In the genomic region with DNA sequence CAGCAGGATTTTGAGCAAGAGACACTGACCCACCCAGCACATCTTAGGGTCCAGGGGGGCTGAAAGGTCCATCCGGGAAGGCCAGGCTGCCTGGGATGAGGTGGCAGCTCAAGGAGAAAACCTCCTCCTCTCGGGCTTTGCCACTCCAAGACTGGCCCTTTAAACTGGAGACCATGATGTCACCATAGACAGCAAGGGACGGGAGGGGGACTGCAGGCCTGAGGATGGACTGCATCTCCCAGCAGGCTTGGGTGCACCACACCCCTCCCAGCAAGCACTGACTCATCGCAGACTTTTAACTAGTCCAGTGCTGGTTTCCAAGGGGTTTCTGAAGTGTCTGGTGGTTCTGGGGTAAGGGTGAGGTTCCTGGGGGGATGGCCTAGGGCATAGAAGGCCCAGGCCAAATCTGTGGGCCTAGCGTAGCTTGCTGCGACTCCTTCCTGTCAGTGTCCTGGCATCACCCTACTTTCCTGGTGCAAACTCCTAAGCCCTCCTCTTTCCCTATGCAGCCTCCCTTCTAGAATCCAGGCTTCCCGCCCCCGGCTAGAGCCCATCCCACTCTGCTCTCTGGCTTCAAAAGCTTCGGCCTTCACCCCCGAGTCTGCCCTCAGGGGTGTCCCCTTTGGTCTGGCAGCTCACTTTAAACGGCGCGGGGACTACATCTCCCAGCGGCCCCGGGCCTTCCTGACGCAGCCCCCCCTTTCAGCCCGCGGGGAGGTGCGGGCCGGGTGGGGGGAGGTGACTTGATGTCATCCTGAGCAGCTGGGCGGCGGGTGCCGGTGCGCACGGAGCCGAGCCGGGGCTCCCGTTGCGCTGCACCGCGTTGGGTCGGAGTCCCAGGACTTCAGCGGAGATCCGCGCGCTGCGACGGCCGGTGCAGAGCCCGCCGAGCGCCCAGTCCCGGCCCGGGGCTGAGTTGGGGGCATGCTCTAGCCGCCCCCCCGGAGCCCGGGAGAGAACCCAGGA, we compare ENCODE assay signal across 8 cellular contexts. TPM values are rescaled to one million over a fixed set of nuclear protein-coding genes. Genes with fewer than 3 reads are reported as not detected.
A peak's percentile ranks its signal among the peaks of the same experiment; 100 is the strongest.
DNase-seq lines count a peak whose midpoint lies in the region; ATAC-seq, FAIRE-seq and TF ChIP-seq lines count a peak whose summit lies in the region.

PPP2R5B (plus strand) TSS at position 746 of the 966 bp plus-strand sequence. CDS start 1,046 bp downstream, outside the sequence.

- WGBS in adrenal gland, 4 donors, result 1 to 3% (median 1%) methylated on average over 9 to 47 of the region's 47 CpGs
- WGBS in heart left ventricle, 4 donors, result 0 to 4% (median 1%) methylated on average over 14 to 47 of the region's 47 CpGs
- no CpG with 5 or more reads among the region's 47 CpGs for WGBS in trophoblast cell (ENCODE audit: extremely low coverage, insufficient coverage, insufficient read length)
- WGBS in transverse colon (ENCODE audit: low coverage in 1 of 2), 2 donors, result 1% methylated on average over 29 of the region's 47 CpGs; no CpG with 5 or more reads in 1 of the 2 donors

- peak within 1 kb of the TSS; percentile 44 for H3K18ac ChIP-seq in trophoblast cell (ENCODE audit: low read length)

- H3K9me3 ChIP-seq in adrenal gland (replicated peaks in 1 of 3) (no peaks in the 10 kb centered on the region), heart left ventricle (no peaks in the 10 kb centered on the region), trophoblast cell (ENCODE audit: insufficient read depth, low read depth, low read length) (peaks cover 2% of the 10 kb centered on the region), transverse colon (no peaks in the 10 kb centered on the region)

- intact Hi-C loops in adrenal gland (cut with DNase I), result loop anchor here in 1 of 2 donors (10.0 kb wide), 1 partner anchor 101 kb away; the partner anchor contains the start of gene SNX15
- intact Hi-C loops in heart left ventricle (cut with DNase I), result loop anchor here in 8 of 10 donors (1.0 to 10.0 kb wide), 7 partner anchors 71 to 201 kb away; partner anchors contain the start of genes ARL2 (in 5 of the 8), BATF2 (in 2 of the 8), FAU (in 1 of the 8) and MRPL49 (in 1 of the 8)
- intact Hi-C loops in transverse colon (cut with DNase I; ENCODE audit: low total_unique reads), result no loop called here

- peak within 1 kb of the TSS; percentile 71 for H3K9ac ChIP-seq in trophoblast cell (ENCODE audit: low read length)

- peak within 1 kb of the TSS; percentile 7 to 93 (median 62) for H3K4me3 ChIP-seq in adrenal gland
- peak within 1 kb of the TSS; percentile 56 to 100 (median 96) for H3K4me3 ChIP-seq in heart left ventricle
- peak within 1 kb of the TSS; percentile 85 for H3K4me3 ChIP-seq in trophoblast cell (ENCODE audit: low read depth, low read length)
- H3K4me3 ChIP-seq in transverse colon, result peak within 1 kb of the TSS; percentile 56 to 81 (median 74)

- peak within 1 kb of the TSS; percentile 26 for H2AK5ac ChIP-seq in trophoblast cell (ENCODE audit: low read length)

- peaks cover 0 to 19% of the 10 kb centered on the region in 2 donors for H3K36me3 ChIP-seq in adrenal gland (replicated peaks in 1 of 2)
- H3K36me3 ChIP-seq in heart left ventricle, result peaks cover 0 to 30% (median 20%) of the 10 kb centered on the region in 9 donors
- peaks cover 0 to 4% of the 10 kb centered on the region in 2 experiments for H3K36me3 ChIP-seq in trophoblast cell (ENCODE audit: control insufficient read depth in 1 of 2, insufficient read depth in 2 of 2, low read length in 2 of 2)
- H3K36me3 ChIP-seq in transverse colon, result peaks cover 0 to 6% (median 0%) of the 10 kb centered on the region in 4 donors

- H3K79me1 ChIP-seq in trophoblast cell (ENCODE audit: low read length), result peaks cover 9% of the 10 kb centered on the region

- peak; percentile 99 for FAIRE-seq in GM12891 (lab: Jason Lieb, UNC)

- peak within 1 kb of the TSS; percentile 41 for H2BK120ac ChIP-seq in trophoblast cell (ENCODE audit: insufficient read depth, low read length, poor library complexity)

- peak within 1 kb of the TSS; percentile 34 for H2BK5ac ChIP-seq in trophoblast cell (ENCODE audit: low read depth, low read length, poor library complexity)

- peaks cover 3% of the 10 kb centered on the region for H3K79me2 ChIP-seq in trophoblast cell (ENCODE audit: control insufficient read depth, insufficient read depth, low read length, poor library complexity)

- TF ChIP-seq EP300 in transverse colon (IDR thresholded peaks at IDR 0.05; ENCODE audit: low read depth), result no peak

- H2AFZ ChIP-seq in trophoblast cell (ENCODE audit: insufficient read depth, low read length, poor library complexity), result peak within 1 kb of the TSS; percentile 70

- no peak within 1 kb of the TSS for H3K23ac ChIP-seq in trophoblast cell (ENCODE audit: low read length)

- peaks cover 12 to 19% of the 10 kb centered on the region in 2 donors for H3K4me1 ChIP-seq in adrenal gland (replicated peaks in 1 of 2)
- H3K4me1 ChIP-seq in heart left ventricle, result peaks cover 0 to 39% (median 25%) of the 10 kb centered on the region in 12 donors
- H3K4me1 ChIP-seq in trophoblast cell (ENCODE audit: control insufficient read depth in 1 of 2, insufficient read depth in 2 of 2, low read length in 2 of 2), result peaks cover 0 to 2% of the 10 kb centered on the region in 2 experiments
- H3K4me1 ChIP-seq in transverse colon, result peaks cover 8 to 29% (median 19%) of the 10 kb centered on the region in 4 donors

- peak within 1 kb of the TSS; percentile 19 for H3K4ac ChIP-seq in trophoblast cell (ENCODE audit: low read depth, low read length)

- peak within 1 kb of the TSS; percentile 32 to 92 (median 85) for H3K27ac ChIP-seq in adrenal gland
- H3K27ac ChIP-seq in heart left ventricle, result peak within 1 kb of the TSS; percentile 71 to 99 (median 96)
- H3K27ac ChIP-seq in trophoblast cell (ENCODE audit: low read depth, low read length), result peak within 1 kb of the TSS; percentile 59
- H3K27ac ChIP-seq in transverse colon, result peak within 1 kb of the TSS; percentile 92 to 98 (median 94)

- TF ChIP-seq CTCF in adrenal gland (IDR thresholded peaks at IDR 0.05) (peak in 4 of 6 experiments; percentile 1 to 24 (median 5)), heart left ventricle (IDR thresholded peaks at IDR 0.05) (no peak), transverse colon (IDR thresholded peaks at IDR 0.05) (peak in 1 of 5 experiments; percentile 36)

- H3K4me2 ChIP-seq in trophoblast cell (ENCODE audit: low read length), result peak within 1 kb of the TSS; percentile 95

- peak within 1 kb of the TSS; percentile 89 for H4K8ac ChIP-seq in trophoblast cell (ENCODE audit: low read depth, low read length)

- in situ Hi-C loops in transverse colon (cut with MboI; ENCODE audit: low pct_ligation_motif_present in 1 of 4, low pct_unique_long_range_greater_than_20kb in 1 of 4, low sequenced_read_pairs in 3 of 4), result no loop called here

- ATAC-seq in HG02884 (IDR thresholded peaks at IDR 0.05; ENCODE audit: unreplicated experiment), result peak; percentile 83
- peak; percentile 96 to 98 (median 98) for ATAC-seq in heart left ventricle

- peak within 1 kb of the TSS; percentile 52 for H3K14ac ChIP-seq in trophoblast cell (ENCODE audit: low read length)

- H3K27me3 ChIP-seq in adrenal gland (no peaks in the 10 kb centered on the region), heart left ventricle (no peaks in the 10 kb centered on the region), trophoblast cell (ENCODE audit: insufficient read depth, low read length) (no peaks in the 10 kb centered on the region), transverse colon (no peaks in the 10 kb centered on the region)

- DNase-seq in GM12891 (ENCODE audit: insufficient read length, low spot score) (peak; percentile 98), NCI-H146 treated with DMSO at 0.1 percent for 48 hours (lab: John Stamatoyannopoulos, UW; ENCODE audit: unreplicated experiment) (peak; percentile 72), T-helper 1 cell (peak; percentile 81 to 92 (median 87)), adrenal gland (peak; percentile 95 to 98 (median 97)), heart left ventricle (peak; percentile 96 to 97 (median 96)), trophoblast cell (peak; percentile 80 to 88), transverse colon (peak; percentile 96)

- H4K12ac ChIP-seq in trophoblast cell (ENCODE audit: low read depth, low read length), result peak within 1 kb of the TSS; percentile 35

- no peak for TF ChIP-seq POLR2A in GM12891 (IDR thresholded peaks at IDR 0.05; ENCODE audit: low read depth, low read length)
- peak; percentile 76 to 89 for TF ChIP-seq POLR2A in adrenal gland (IDR thresholded peaks at IDR 0.05)
- TF ChIP-seq POLR2A in heart left ventricle (IDR thresholded peaks at IDR 0.05), result peak in 1 of 2 donors; percentile 87
- peak; percentile 90 for TF ChIP-seq POLR2A in transverse colon (IDR thresholded peaks at IDR 0.05)

- H2BK12ac ChIP-seq in trophoblast cell (ENCODE audit: low read length), result peak within 1 kb of the TSS; percentile 14

- peak within 1 kb of the TSS; percentile 71 for H4K91ac ChIP-seq in trophoblast cell (ENCODE audit: low read depth, low read length)

TF ChIP-seq in GM12891, 5 proteins besides CTCF, POLR2A, EP300 and RAD21:
- TF ChIP-seq SPI1 (IDR thresholded peaks at IDR 0.05; ENCODE audit: low read depth, low read length), result no peak
- TF ChIP-seq POLR2AphosphoS5 (IDR thresholded peaks at IDR 0.05; ENCODE audit: low read depth, low read length), result no peak
- 0 out of 2 replicates have a peak, but pooled peaks have one; percentile 14 for TF ChIP-seq TAF1 (IDR thresholded peaks at IDR 0.05; ENCODE audit: low read depth, low read length)
- no peak for TF ChIP-seq PAX5 (IDR thresholded peaks at IDR 0.05; ENCODE audit: insufficient read depth, low read length, severe bottlenecking)
- TF ChIP-seq POU2F2 (IDR thresholded peaks at IDR 0.05; ENCODE audit: low read depth, low read length), result 0 out of 2 replicates have a peak, but pooled peaks have one; percentile 48

RNA-seq across cellular contexts. Expression of gene PPP2R5B, which starts in this region (rescaled TPM):
- 7.2 TPM for polyA plus RNA-seq in GM12891 (2012; ENCODE audit: low read depth, missing spikeins)
- 10 to 100 TPM; 11.4 to 26.6 (median 21.2) TPM for total RNA-seq in adrenal gland
- 10 to 100 TPM; 10.7 to 51.3 (median 25.6) TPM for polyA plus RNA-seq in adrenal gland
- total RNA-seq in heart left ventricle, result 10 to 100 TPM; 17.5 to 32.5 (median 22.3) TPM
- polyA plus RNA-seq in heart left ventricle, result 10 to 100 TPM; 27.1 to 34.3 TPM
- polyA plus RNA-seq in trophoblast cell (2013), result 10.5 and 11.1 TPM in 2 replicates
- 10 to 100 TPM; 16.7 to 38.1 (median 26.8) TPM for total RNA-seq in transverse colon

Comparison
In these comparisons a context has a peak if more than half of its experiments do, and no peak if none do; other contexts are left out.
1. Peak in every context shown above with its lines: DNase-seq, ATAC-seq, H3K4me3 ChIP-seq and H3K27ac ChIP-seq.
2. CTCF ChIP-seq: peak in adrenal gland (4 of 6); none in heart left ventricle (0 of 12).